Comparison of ENCODE assay signal across 20 cellular contexts in the genomic region with DNA sequence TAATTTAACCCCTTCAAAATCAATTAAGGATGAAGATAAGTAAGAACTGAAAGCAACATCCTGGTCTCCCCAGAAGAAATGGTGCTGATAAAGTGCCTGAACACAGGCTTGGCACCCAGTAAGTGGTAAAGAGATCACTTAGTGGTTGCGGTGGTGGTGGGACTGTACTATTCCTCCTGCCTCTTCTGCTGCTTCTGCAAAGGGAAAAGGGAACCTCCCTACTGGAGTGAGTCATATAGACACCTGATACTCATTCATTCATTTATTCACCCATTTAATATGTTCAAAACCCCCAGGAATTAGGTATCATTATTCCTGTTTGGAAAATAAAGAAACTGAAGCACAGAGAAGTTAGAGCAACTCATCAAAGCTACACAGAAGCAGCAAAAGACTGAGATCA.
DNase-seq lines count a peak whose midpoint lies in the region; ATAC-seq and TF ChIP-seq lines count a peak whose summit lies in the region.
"Had no signal": no experiment of that assay in that cellular context is flagged by ENCODE, and none has a peak within 500 bp of the region (broad histone marks: within the 10 kb centered on the region; RNA-seq: fewer than 3 reads in every experiment).

No MANE protein-coding gene starts in this region.

- no peak overlapping the region for H2BK120ac ChIP-seq in IMR-90 (ENCODE audit: low read depth, low read length)

- H3K79me1 ChIP-seq in IMR-90 (ENCODE audit: low read depth in 1 of 2, low read length in 2 of 2) = peaks cover 0 to 11% of the 10 kb centered on the region in 2 experiments; a peak in 1 of 4 replicates

- TF ChIP-seq RAD21 in IMR-90 (IDR thresholded peaks at IDR 0.05; ENCODE audit: low read length) = no peak

- WGBS in IMR-90 (ENCODE audit: extremely low coverage in 2 of 2, insufficient read length in 1 of 2), 2 experiments = no CpG with 5 or more reads among the region's 1 CpG

- dilution Hi-C loops in IMR-90 (cut with HindIII; ENCODE audit: low sequenced_read_pairs, unreplicated experiment) = no loop called here

- DNase-seq in activated CD8-positive, alpha-beta memory T cell treated with anti-CD3 and anti-CD28 coated beads, Interleukin-2, amount 10 ng/mL, durations not matched to agents 7 days and 5 days = peak; percentile 54
- DNase-seq in activated CD8-positive, alpha-beta memory T cell treated with anti-CD3 and anti-CD28 coated beads, Interleukin-2, amount 50 U/mL, for 48 hours = no peak
- peak; percentile 2 for DNase-seq in IMR-90
- DNase-seq in activated CD4-positive, alpha-beta memory T cell treated with anti-CD3 and anti-CD28 coated beads, Interleukin-2, amount 10 ng/mL, durations not matched to agents 7 days and 5 days = peak; percentile 25
- DNase-seq in foreskin keratinocyte = peak in 1 of 2 donors; percentile 32
- DNase-seq in NOMO-1 (lab: John Stamatoyannopoulos, UW; ENCODE audit: unreplicated experiment in 2 of 2) = no peak
- DNase-seq: C1 segment of cervical spinal cord, EL, NCI-H1048, NCI-H1436 treated with DMSO at 0.1 percent for 48 hours, NCI-H2029 treated with DMSO at 0.1 percent for 48 hours, NCI-H2171 treated with DMSO at 0.1 percent for 48 hours, NCI-H446 treated with DMSO at 0.1 percent for 48 hours, NCI-H748 treated with DMSO at 0.1 percent for 48 hours, PC-9, SJCRH30 had no signal

- no peak overlapping the region for H3K27ac ChIP-seq in IMR-90 (ENCODE audit: insufficient read depth, low read length)
- H3K27ac ChIP-seq in foreskin keratinocyte = no peak overlapping the region
- H3K27ac ChIP-seq: A549, PC-9, SJCRH30 had no signal

- no peak overlapping the region for H2BK20ac ChIP-seq in IMR-90 (ENCODE audit: low read depth, low read length)

- no peak overlapping the region for H3K4me3 ChIP-seq in IMR-90 (ENCODE audit: insufficient read depth, low read depth, low read length)
- H3K4me3 ChIP-seq: A549, K562, PC-9, SJCRH30 had no signal

- H2AK9ac ChIP-seq in IMR-90 (replicated peaks; ENCODE audit: low read depth, low read length, poor library complexity) = no peak overlapping the region

- H3K18ac ChIP-seq in IMR-90 (ENCODE audit: low read depth, low read length) = no peak overlapping the region

- H2BK5ac ChIP-seq in IMR-90 (ENCODE audit: low read depth, low read length, poor library complexity, severe bottlenecking) = no peak overlapping the region

- H3K4me2 ChIP-seq in IMR-90 (ENCODE audit: low read depth, low read length) = no peak overlapping the region
- H3K4me2 ChIP-seq: A549, PC-9 had no signal

- H3K9me1 ChIP-seq in IMR-90 (ENCODE audit: insufficient read depth, low read length) = no peaks in the 10 kb centered on the region

- no peak for TF ChIP-seq POLR2A in IMR-90 (IDR thresholded peaks at IDR 0.05; ENCODE audit: low read depth, low read length)

- H3K4me3 Mint-ChIP-seq in activated CD8-positive, alpha-beta memory T cell treated with anti-CD3 and anti-CD28 coated beads, Interleukin-2, amount 10 ng/mL, durations not matched to agents 7 days and 5 days = no peak overlapping the region
- H3K4me3 Mint-ChIP-seq in activated CD4-positive, alpha-beta memory T cell treated with anti-CD3 and anti-CD28 coated beads, Interleukin-2, amount 10 ng/mL, durations not matched to agents 7 days and 5 days = no peak overlapping the region

- H4K91ac ChIP-seq in IMR-90 (ENCODE audit: insufficient read depth, low read depth, low read length) = no peak overlapping the region

- H3K23ac ChIP-seq in IMR-90 (ENCODE audit: low read depth, low read length) = no peak overlapping the region

- H2AFZ ChIP-seq in IMR-90 (replicated peaks; ENCODE audit: low read length, poor library complexity) = no peak overlapping the region
- H2AFZ ChIP-seq: PC-9 had no signal

- no peaks in the 10 kb centered on the region for H3K27me3 Mint-ChIP-seq in activated CD8-positive, alpha-beta memory T cell treated with anti-CD3 and anti-CD28 coated beads, Interleukin-2, amount 10 ng/mL, durations not matched to agents 7 days and 5 days
- no peaks in the 10 kb centered on the region for H3K27me3 Mint-ChIP-seq in activated CD4-positive, alpha-beta memory T cell treated with anti-CD3 and anti-CD28 coated beads, Interleukin-2, amount 10 ng/mL, durations not matched to agents 7 days and 5 days

- no peak overlapping the region for H3K14ac ChIP-seq in IMR-90 (replicated peaks; ENCODE audit: low read depth, low read length)

- H4K8ac ChIP-seq in IMR-90 (ENCODE audit: low read depth in 2 of 2, low read length in 2 of 2) = no peak overlapping the region

- POLR2A ChIA-PET in IMR-90 (lab: Charles Lee; ENCODE audit: unreplicated experiment) = no interaction called here
- POLR2A ChIA-PET in activated CD4-positive, alpha-beta memory T cell treated with anti-CD3 and anti-CD28 coated beads, Interleukin-2, amount 10 ng/mL, durations not matched to agents 7 days and 5 days (lab: Charles Lee) = no interaction called here

- peaks cover 18% of the 10 kb centered on the region for H3K9me3 Mint-ChIP-seq in activated CD8-positive, alpha-beta memory T cell treated with anti-CD3 and anti-CD28 coated beads, Interleukin-2, amount 10 ng/mL, durations not matched to agents 7 days and 5 days (ENCODE audit: low read depth)
- peaks cover 27% of the 10 kb centered on the region for H3K9me3 Mint-ChIP-seq in activated CD4-positive, alpha-beta memory T cell treated with anti-CD3 and anti-CD28 coated beads, Interleukin-2, amount 10 ng/mL, durations not matched to agents 7 days and 5 days

- intact Hi-C loops in IMR-90 (cut with micrococcal nuclease) = no loop called here

- TF ChIP-seq CTCF in IMR-90 (conservative IDR thresholded peaks at IDR 0.05; ENCODE audit: low read depth, low read length) (no peak), foreskin keratinocyte (conservative IDR thresholded peaks at IDR 0.05) (no peak)

- H2BK15ac ChIP-seq in IMR-90 (ENCODE audit: low read depth, low read length) = no peak overlapping the region

- H3K36me3 ChIP-seq in IMR-90 (ENCODE audit: control insufficient read depth, insufficient read depth, low read length) = no peaks in the 10 kb centered on the region
- H3K36me3 ChIP-seq: SJCRH30 had no signal

- H3K9ac ChIP-seq in IMR-90 (ENCODE audit: low read depth, low read length) = no peak overlapping the region

- CTCF ChIA-PET in activated CD8-positive, alpha-beta memory T cell treated with anti-CD3 and anti-CD28 coated beads, Interleukin-2, amount 10 ng/mL, durations not matched to agents 7 days and 5 days (lab: Charles Lee) = interaction anchor here (1.4 to 2.3 kb wide), 2 partner anchors 43 to 217 kb away, joined by 3 to 14 read pairs; no protein-coding TSS in a partner anchor
- CTCF ChIA-PET in IMR-90 (lab: Yijun Ruan, JAX) = no interaction called here
- CTCF ChIA-PET in activated CD4-positive, alpha-beta memory T cell treated with anti-CD3 and anti-CD28 coated beads, Interleukin-2, amount 10 ng/mL, durations not matched to agents 7 days and 5 days (lab: Charles Lee) = no interaction called here

- H3K27ac Mint-ChIP-seq in activated CD8-positive, alpha-beta memory T cell treated with anti-CD3 and anti-CD28 coated beads, Interleukin-2, amount 10 ng/mL, durations not matched to agents 7 days and 5 days = peak overlapping the region; percentile 62
- no peak overlapping the region for H3K27ac Mint-ChIP-seq in activated CD4-positive, alpha-beta memory T cell treated with anti-CD3 and anti-CD28 coated beads, Interleukin-2, amount 10 ng/mL, durations not matched to agents 7 days and 5 days

- peaks cover 60% of the 10 kb centered on the region for H3K4me1 Mint-ChIP-seq in activated CD8-positive, alpha-beta memory T cell treated with anti-CD3 and anti-CD28 coated beads, Interleukin-2, amount 10 ng/mL, durations not matched to agents 7 days and 5 days
- peaks cover 48% of the 10 kb centered on the region for H3K4me1 Mint-ChIP-seq in activated CD4-positive, alpha-beta memory T cell treated with anti-CD3 and anti-CD28 coated beads, Interleukin-2, amount 10 ng/mL, durations not matched to agents 7 days and 5 days

- ATAC-seq in activated CD8-positive, alpha-beta memory T cell treated with anti-CD3 and anti-CD28 coated beads, Interleukin-2, amount 10 ng/mL, durations not matched to agents 7 days and 5 days = peak; percentile 25
- ATAC-seq in IMR-90 (ENCODE audit: low read depth) (no peak), foreskin keratinocyte (peak; percentile 61), HG02623 (IDR thresholded peaks at IDR 0.05; ENCODE audit: unreplicated experiment) (no peak), HG03342 (IDR thresholded peaks at IDR 0.05; ENCODE audit: unreplicated experiment) (no peak)
- ATAC-seq: A549, K562 had no signal

- in situ Hi-C loops in IMR-90 (cut with MboI; ENCODE audit: low sequenced_read_pairs) = no loop called here

- peaks cover 4% of the 10 kb centered on the region for H3K9me3 ChIP-seq in IMR-90 (ENCODE audit: control insufficient read depth, insufficient read depth, low read length)
- H3K9me3 ChIP-seq: SJCRH30 had no signal

- no TSS peak for BruUV-seq in IMR-90 (replicated peaks; lab: Mats Ljungman, UMichigan)

- H3K27me3 ChIP-seq in IMR-90 (ENCODE audit: control insufficient read depth, insufficient read depth, low read length) (no peaks in the 10 kb centered on the region), foreskin keratinocyte (no peaks in the 10 kb centered on the region)
- H3K27me3 ChIP-seq: SJCRH30 had no signal

- no peak overlapping the region for H3K4ac ChIP-seq in IMR-90 (ENCODE audit: low read depth, low read length)

- H3K56ac ChIP-seq in IMR-90 (ENCODE audit: extremely low read depth, insufficient read depth, low read length) = no peak overlapping the region

- no peak overlapping the region for H2AK5ac ChIP-seq in IMR-90 (ENCODE audit: low read depth, low read length)

- no peaks in the 10 kb centered on the region; the same call in 1 of the 2 replicates for H4K20me1 ChIP-seq in IMR-90 (ENCODE audit: insufficient read depth, low read length)

- no peak overlapping the region for H4K5ac ChIP-seq in IMR-90 (ENCODE audit: low read depth, low read length)

- H3K36me3 Mint-ChIP-seq in activated CD8-positive, alpha-beta memory T cell treated with anti-CD3 and anti-CD28 coated beads, Interleukin-2, amount 10 ng/mL, durations not matched to agents 7 days and 5 days = peaks cover 43% of the 10 kb centered on the region
- peaks cover 34% of the 10 kb centered on the region for H3K36me3 Mint-ChIP-seq in activated CD4-positive, alpha-beta memory T cell treated with anti-CD3 and anti-CD28 coated beads, Interleukin-2, amount 10 ng/mL, durations not matched to agents 7 days and 5 days (ENCODE audit: low read depth)

- no peaks in the 10 kb centered on the region for H3K4me1 ChIP-seq in IMR-90 (ENCODE audit: control insufficient read depth, insufficient read depth, low read length)
- no peaks in the 10 kb centered on the region for H3K4me1 ChIP-seq in foreskin keratinocyte
- H3K4me1 ChIP-seq: A549, SJCRH30 had no signal

TF ChIP-seq in IMR-90, 13 proteins besides CTCF, POLR2A, EP300 and RAD21 (continues in another document):
- no peak for TF ChIP-seq MAFK (IDR thresholded peaks at IDR 0.05; ENCODE audit: low read depth, low read length)

Comparison
In these comparisons a context has a peak if more than half of its experiments do, and no peak if none do; other contexts are left out.
1. DNase-seq: peak in activated CD8-positive, alpha-beta memory T cell treated with anti-CD3 and anti-CD28 coated beads, Interleukin-2, amount 10 ng/mL, durations not matched to agents 7 days and 5 days (single experiment), IMR-90 (single experiment) and activated CD4-positive, alpha-beta memory T cell treated with anti-CD3 and anti-CD28 coated beads, Interleukin-2, amount 10 ng/mL, durations not matched to agents 7 days and 5 days (single experiment); none in activated CD8-positive, alpha-beta memory T cell treated with anti-CD3 and anti-CD28 coated beads, Interleukin-2, amount 50 U/mL, for 48 hours (single experiment) and NOMO-1 (0 of 2).
2. ATAC-seq: peak in activated CD8-positive, alpha-beta memory T cell treated with anti-CD3 and anti-CD28 coated beads, Interleukin-2, amount 10 ng/mL, durations not matched to agents 7 days and 5 days (single experiment) and foreskin keratinocyte (single experiment); none in IMR-90 (single experiment), HG02623 (single experiment) and HG03342 (single experiment).